1 cellular context compared by ENCODE assay signal in the genomic region with DNA sequence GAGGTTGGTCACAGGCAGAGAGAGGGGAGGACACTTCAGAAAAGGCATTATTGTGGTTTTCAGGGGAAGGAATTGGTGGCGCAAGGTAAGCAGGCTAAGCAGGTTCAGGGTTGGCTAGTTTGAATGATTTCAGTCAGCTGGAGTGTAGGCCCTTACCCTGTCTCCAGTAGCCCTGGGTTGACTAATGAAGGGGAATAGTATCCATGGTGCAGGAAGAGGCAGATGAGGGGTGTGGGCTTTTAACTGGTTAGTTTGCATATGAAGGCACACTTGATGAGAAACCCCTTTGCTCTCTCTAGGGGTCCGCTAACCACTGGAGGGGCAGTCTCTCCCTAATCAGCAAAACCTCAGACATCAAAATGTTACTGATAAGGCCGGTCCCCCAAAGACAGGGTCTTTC.
TF ChIP-seq lines count a peak whose summit lies in the region.

No MANE protein-coding gene starts in this region.

TF ChIP-seq in H1, 55 proteins besides CTCF, POLR2A, EP300 and RAD21:
- peak; percentile 86 for TF ChIP-seq NANOG (IDR thresholded peaks at IDR 0.05; ENCODE audit: insufficient read depth, low read depth, low read length, poor library complexity, severe bottlenecking)
- TF ChIP-seq ZNF274 (IDR thresholded peaks at IDR 0.05; ENCODE audit: borderline replicate concordance, extremely low read depth, low read length) = no peak
- TF ChIP-seq GABPA (IDR thresholded peaks at IDR 0.05; ENCODE audit: borderline replicate concordance, insufficient read depth, low read length) = no peak
- 0 out of 2 replicates have a peak, but pooled peaks have one; percentile 29 for TF ChIP-seq SP1 (IDR thresholded peaks at IDR 0.05; ENCODE audit: low read depth, low read length)
- TF ChIP-seq MAFK (IDR thresholded peaks at IDR 0.05; ENCODE audit: low read depth, low read length) = no peak
- TF ChIP-seq SIRT6 (IDR thresholded peaks at IDR 0.05; ENCODE audit: low read length) = no peak
- peak; percentile 75; the same call in 1 of the 2 replicates for TF ChIP-seq POU5F1 (IDR thresholded peaks at IDR 0.05; ENCODE audit: low read depth, low read length)
- no peak for TF ChIP-seq CTBP2 (IDR thresholded peaks at IDR 0.05; ENCODE audit: borderline replicate concordance, insufficient read depth, insufficient read length, low read length)
- no peak for TF ChIP-seq PHF8 (conservative IDR thresholded peaks at IDR 0.05; ENCODE audit: low read depth, low read length)
- TF ChIP-seq YY1 (IDR thresholded peaks at IDR 0.05; ENCODE audit: low read depth, low read length) = 0 out of 2 replicates have a peak, but pooled peaks have one; percentile 14
- TF ChIP-seq KDM5A (IDR thresholded peaks at IDR 0.05; ENCODE audit: low read length) = no peak
- no peak for TF ChIP-seq CHD2 (IDR thresholded peaks at IDR 0.05; ENCODE audit: low read length)
